ENCODE assay signal across 8 cellular contexts in genomic region chr1:148951336-148952227, GRCh38.
DNase-seq lines count a peak whose midpoint lies in the region; ATAC-seq, FAIRE-seq and TF ChIP-seq lines count a peak whose summit lies in the region.
"Not testable (repeated sequence)": the region's sequence is repeated elsewhere in the genome, so short reads cannot be mapped to it uniquely, and the experiment has no call there.

No MANE protein-coding gene starts in this region.

- H3K27ac ChIP-seq in heart right ventricle, result peak overlapping the region in 9 of 10 donors; percentile 39 to 77 (median 60)
- H3K27ac ChIP-seq in pancreas, result peak overlapping the region; percentile 22 to 80 (median 54)
- H3K27ac ChIP-seq in suprapubic skin, result peak overlapping the region; percentile 73

- H3K27me3 ChIP-seq in heart right ventricle, pancreas, suprapubic skin: not testable (repeated sequence)

- CTCF ChIA-PET in T-cell (lab: Charles Lee), result not testable (repeated sequence)

- peak in 1 of 9 donors; percentile 8 for TF ChIP-seq CTCF in heart right ventricle (IDR thresholded peaks at IDR 0.05)
- not testable (repeated sequence) for TF ChIP-seq CTCF in pancreas (IDR thresholded peaks at IDR 0.05); suprapubic skin (IDR thresholded peaks at IDR 0.05)

- H3K9me3 Mint-ChIP-seq in T-cell, result not testable (repeated sequence)

- peak overlapping the region; percentile 86 to 93 for H3K27ac Mint-ChIP-seq in T-cell

- peak; percentile 88 to 92 (median 90) for DNase-seq in NCI-H1417 (lab: John Stamatoyannopoulos, UW)
- peak; percentile 29 to 74 (median 50) for DNase-seq in T-cell
- DNase-seq in activated naive CD8-positive, alpha-beta T cell treated with anti-CD3 and anti-CD28 coated beads, Interleukin-2, amount 50 U/mL, for 16 hours (ENCODE audit: low read depth, low spot score), result peak; percentile 29
- DNase-seq in heart right ventricle, result peak; percentile 62 to 64
- peak; percentile 74 to 89 (median 79) for DNase-seq in pancreas
- DNase-seq in suprapubic skin (ENCODE audit: low spot score in 2 of 2), result peak; percentile 80

- H3K4me3 ChIP-seq in GM08714 (ENCODE audit: low read length) (peak overlapping the region; percentile 54; the same call in 1 of the 2 replicates), heart right ventricle (peak overlapping the region in 9 of 10 donors; percentile 33 to 63 (median 60)), pancreas (peak overlapping the region; percentile 21 to 56 (median 38)), suprapubic skin (peak overlapping the region; percentile 55)

- not testable (repeated sequence) for FAIRE-seq in pancreas (lab: Jason Lieb, UNC)

- not testable (repeated sequence) for TF ChIP-seq POLR2A in suprapubic skin (IDR thresholded peaks at IDR 0.05)

- H3K36me3 ChIP-seq in heart right ventricle, pancreas, suprapubic skin: not testable (repeated sequence)

- H3K4me3 Mint-ChIP-seq in T-cell, result peak overlapping the region; percentile 80 to 85 (median 84)

- POLR2A ChIA-PET in T-cell (lab: Charles Lee), result not testable (repeated sequence)

- TF ChIP-seq EP300 in suprapubic skin (IDR thresholded peaks at IDR 0.05), result not testable (repeated sequence)

- H3K4me1 ChIP-seq in heart right ventricle (peaks cover 0 to 24% (median 5%) of the 10 kb centered on the region in 9 donors), suprapubic skin (peaks cover 13% of the 10 kb centered on the region)
- H3K4me1 ChIP-seq in pancreas, result not testable (repeated sequence)

- intact Hi-C loops in heart right ventricle (cut with DNase I); pancreas (cut with DNase I): not testable (repeated sequence)

- 5 to 9% methylated on average over 23 to 28 of the region's 44 CpGs for WGBS in heart right ventricle, 2 donors
- WGBS in pancreas, 2 donors, result 1% methylated on average over 19 to 30 of the region's 44 CpGs
- WGBS in suprapubic skin, result 7% methylated on average over 10 of the region's 44 CpGs

- H3K9me3 ChIP-seq in heart right ventricle, pancreas, suprapubic skin: not testable (repeated sequence)

- H3K27me3 Mint-ChIP-seq in T-cell, result not testable (repeated sequence)

- ATAC-seq in HG02840 (IDR thresholded peaks at IDR 0.05; ENCODE audit: low FRiP score, unreplicated experiment) (peak; percentile 63), T-cell (replicated peaks in 1 of 4) (peak; percentile 74 to 79 (median 75)), heart right ventricle (peak; percentile 81 to 90 (median 87)), pancreas (peak; percentile 86 to 91 (median 89))

- H3K4me1 Mint-ChIP-seq in T-cell, result peaks cover 5 to 18% (median 16%) of the 10 kb centered on the region in 3 donors

- not testable (repeated sequence) for H3K36me3 Mint-ChIP-seq in T-cell

Comparison
In these comparisons a context has a peak if more than half of its experiments do, and no peak if none do; other contexts are left out.
1. Peak in every context shown above with its lines: DNase-seq, ATAC-seq, H3K4me3 ChIP-seq and H3K27ac ChIP-seq.
2. DNase-seq: peak in every context shown above with its lines; median percentile 90 in NCI-H1417; 80 in suprapubic skin; 79 in pancreas; 63 in heart right ventricle; 50 in T-cell; 29 in activated naive CD8-positive, alpha-beta T cell treated with anti-CD3 and anti-CD28 coated beads, Interleukin-2, amount 50 U/mL, for 16 hours.